Comparison of ENCODE assay signal across 12 cellular contexts in genomic region chr4:9994246-9994847, GRCh38. TPM values are rescaled to one million over a fixed set of nuclear protein-coding genes. Genes with fewer than 3 reads are reported as not detected.
DNase-seq lines count a peak whose midpoint lies in the region; ATAC-seq and TF ChIP-seq lines count a peak whose summit lies in the region.
"Had no signal": no experiment of that assay in that cellular context is flagged by ENCODE, and none has a peak within 500 bp of the region (broad histone marks: within the 10 kb centered on the region; RNA-seq: fewer than 3 reads in every experiment).

No MANE protein-coding gene starts in this region.

- peak; percentile 90 for ATAC-seq in activated CD4-positive, alpha-beta T cell treated with anti-CD3 and anti-CD28 coated beads for 36 hours
- ATAC-seq in GM21619 (IDR thresholded peaks at IDR 0.05; ENCODE audit: unreplicated experiment) (peak; percentile 54), HG03354 (IDR thresholded peaks at IDR 0.05; ENCODE audit: poor library complexity, severe bottlenecking, unreplicated experiment) (peak; percentile 86), T-helper 17 cell (no peak), GM23338 (no peak)

- H3K9me3 ChIP-seq in mucosa of rectum (ENCODE audit: control insufficient read depth in 2 of 2, low read length in 2 of 2) (no peaks in the 10 kb centered on the region), T-helper 17 cell (ENCODE audit: control insufficient read depth, low read length, poor library complexity, severe bottlenecking) (no peaks in the 10 kb centered on the region)

- no peaks in the 10 kb centered on the region for H3K79me2 ChIP-seq in GM23338 (replicated peaks; ENCODE audit: insufficient read depth)

- no peaks in the 10 kb centered on the region for H3K27me3 Mint-ChIP-seq in activated CD4-positive, alpha-beta T cell treated with anti-CD3 and anti-CD28 coated beads for 36 hours
- no peaks in the 10 kb centered on the region for H3K27me3 Mint-ChIP-seq in T-helper 17 cell
- H3K27me3 Mint-ChIP-seq in GM23338 (ENCODE audit: insufficient read depth, low read depth, poor library complexity), result no peaks in the 10 kb centered on the region

- intact Hi-C loops in activated CD4-positive, alpha-beta T cell treated with anti-CD3 and anti-CD28 coated beads for 36 hours (cut with DNase I, micrococcal nuclease), result loop anchor here in 1 of 2 experiments (1.0 kb wide), 1 partner anchor 13 kb away; no protein-coding TSS in a partner anchor

- H4K20me1 ChIP-seq in GM23338 (replicated peaks; ENCODE audit: insufficient read depth), result no peaks in the 10 kb centered on the region

- peaks cover 19 to 33% of the 10 kb centered on the region in 2 donors for H3K4me1 ChIP-seq in mucosa of rectum (ENCODE audit: control insufficient read depth in 2 of 2, insufficient read depth in 2 of 2, low read length in 2 of 2)
- H3K4me1 ChIP-seq in GM23338 (ENCODE audit: insufficient read depth), result no peaks in the 10 kb centered on the region

- no peaks in the 10 kb centered on the region for H3K9me2 ChIP-seq in GM23338 (ENCODE audit: insufficient read depth)

- peaks cover 6% of the 10 kb centered on the region for H3K36me3 Mint-ChIP-seq in activated CD4-positive, alpha-beta T cell treated with anti-CD3 and anti-CD28 coated beads for 36 hours (ENCODE audit: low read depth)
- H3K36me3 Mint-ChIP-seq in T-helper 17 cell (ENCODE audit: low read depth), result peaks cover 5% of the 10 kb centered on the region
- no peaks in the 10 kb centered on the region for H3K36me3 Mint-ChIP-seq in GM23338 (ENCODE audit: low read depth)

- DNase-seq in activated CD4-positive, alpha-beta T cell treated with anti-CD3 and anti-CD28 coated beads for 36 hours, result no peak
- no peak for DNase-seq in activated CD4-positive, alpha-beta T cell treated with anti-CD3 and anti-CD28 coated beads, Interleukin-2, amount 50 U/mL, for 1 hour
- DNase-seq in T-helper 17 cell (no peak), NCI-H2196 treated with DMSO at 0.1 percent for 48 hours (lab: John Stamatoyannopoulos, UW; ENCODE audit: unreplicated experiment) (no peak), GM23338 (ENCODE audit: low spot score) (no peak)
- DNase-seq: 8988T, foreskin melanocyte, NCI-H774 had no signal

- peak overlapping the region; percentile 52 for H3K27ac Mint-ChIP-seq in activated CD4-positive, alpha-beta T cell treated with anti-CD3 and anti-CD28 coated beads for 36 hours
- no peak overlapping the region for H3K27ac Mint-ChIP-seq in T-helper 17 cell
- H3K27ac Mint-ChIP-seq in GM23338, result no peak overlapping the region

- POLR2A ChIA-PET in activated CD4-positive, alpha-beta T cell treated with anti-CD3 and anti-CD28 coated beads for 36 hours (lab: Charles Lee), result no interaction called here

- CTCF ChIA-PET in activated CD4-positive, alpha-beta T cell treated with anti-CD3 and anti-CD28 coated beads for 36 hours (lab: Charles Lee), result interaction anchor here (0.9 to 1.7 kb wide), 2 partner anchors 13 to 25 kb away, joined by 3 to 7 read pairs; no protein-coding TSS in a partner anchor

- H2AFZ ChIP-seq in GM23338, result no peak overlapping the region

- no peaks in the 10 kb centered on the region for H3K9me3 Mint-ChIP-seq in activated CD4-positive, alpha-beta T cell treated with anti-CD3 and anti-CD28 coated beads for 36 hours (ENCODE audit: low read depth)
- H3K9me3 Mint-ChIP-seq in GM23338, result no peaks in the 10 kb centered on the region

- no peak overlapping the region for H3K4me2 ChIP-seq in GM23338

- no peak for TF ChIP-seq CTCF in GM23338 (conservative IDR thresholded peaks at IDR 0.05; ENCODE audit: low read depth in 2 of 2)

- H3K4me3 ChIP-seq in mucosa of rectum (ENCODE audit: low read length in 2 of 2), result peak overlapping the region; percentile 28 to 53
- no peak overlapping the region for H3K4me3 ChIP-seq in GM23338
- H3K4me3 ChIP-seq: coronary artery had no signal

- H3K4me3 Mint-ChIP-seq in activated CD4-positive, alpha-beta T cell treated with anti-CD3 and anti-CD28 coated beads for 36 hours, result no peak overlapping the region
- no peak overlapping the region for H3K4me3 Mint-ChIP-seq in T-helper 17 cell
- no peak overlapping the region for H3K4me3 Mint-ChIP-seq in GM23338

- no peaks in the 10 kb centered on the region for H3F3A ChIP-seq in GM23338 (replicated peaks; ENCODE audit: low read depth)

- peak overlapping the region in 1 of 2 donors; percentile 9 for H3K9ac ChIP-seq in mucosa of rectum (ENCODE audit: low read depth in 1 of 2, low read length in 2 of 2)

- H3K4me1 Mint-ChIP-seq in activated CD4-positive, alpha-beta T cell treated with anti-CD3 and anti-CD28 coated beads for 36 hours, result peaks cover 22% of the 10 kb centered on the region
- H3K4me1 Mint-ChIP-seq in T-helper 17 cell (peaks cover 13% of the 10 kb centered on the region), GM23338 (no peaks in the 10 kb centered on the region)

- peak overlapping the region; percentile 75 to 82 for H3K27ac ChIP-seq in mucosa of rectum (ENCODE audit: low read depth in 2 of 2, low read length in 2 of 2)
- no peak overlapping the region for H3K27ac ChIP-seq in GM23338 (ENCODE audit: low read depth)
- H3K27ac ChIP-seq: coronary artery had no signal

- no peaks in the 10 kb centered on the region for H3K27me3 ChIP-seq in mucosa of rectum (ENCODE audit: control insufficient read depth in 2 of 2, insufficient read depth in 2 of 2, low read length in 2 of 2)
- no peaks in the 10 kb centered on the region for H3K27me3 ChIP-seq in GM23338 (ENCODE audit: insufficient read depth)

- no peaks in the 10 kb centered on the region for H3K36me3 ChIP-seq in mucosa of rectum (ENCODE audit: control insufficient read depth in 2 of 2, insufficient read depth in 2 of 2, low read length in 2 of 2)
- no peaks in the 10 kb centered on the region for H3K36me3 ChIP-seq in GM23338 (ENCODE audit: insufficient read depth)

TF ChIP-seq in GM23338, 12 proteins besides CTCF, POLR2A, EP300 and RAD21:
- TF ChIP-seq EZH2 (IDR thresholded peaks at IDR 0.05; ENCODE audit: low read depth, unreplicated experiment) (no peak), STAT1 (IDR thresholded peaks at IDR 0.05; ENCODE audit: unreplicated experiment) (no peak), REST (IDR thresholded peaks at IDR 0.05; ENCODE audit: unreplicated experiment) (no peak), ETS1 (IDR thresholded peaks at IDR 0.05) (no peak)

RNA-seq across cellular contexts. Expression of gene SLC2A9, which starts 26.9 kb away (rescaled TPM):
- under 1 TPM; 0.39 to 0.76 TPM for total RNA-seq in activated CD4-positive, alpha-beta T cell treated with anti-CD3 and anti-CD28 coated beads for 36 hours
- 1 to 10 TPM; 1.7 to 2.8 TPM for total RNA-seq in T-helper 17 cell
- total RNA-seq in GM23338 (2014; rRNA removed; shearing (Covaris generic)), result 0.21 TPM in 1 of 2 replicates, not detected in the other
- polyA plus RNA-seq in GM23338 (2016; fragmentation: Nextera tagmentation; extraction: Ambion mirVana), result 0.17 and 0.40 TPM in 2 replicates

Comparison
In these comparisons a context has a peak if more than half of its experiments do, and no peak if none do; other contexts are left out.
1. ATAC-seq: peak in activated CD4-positive, alpha-beta T cell treated with anti-CD3 and anti-CD28 coated beads for 36 hours (single experiment), GM21619 (single experiment) and HG03354 (single experiment); none in T-helper 17 cell (single experiment) and GM23338 (single experiment).